ENCODE assay signal across 8 cellular contexts in genomic region chr11:5683636-5684387, GRCh38. TPM values are rescaled to one million over a fixed set of nuclear protein-coding genes. Genes with fewer than 3 reads are reported as not detected.
DNase-seq lines count a peak whose midpoint lies in the region; ATAC-seq and TF ChIP-seq lines count a peak whose summit lies in the region.
"Not testable (repeated sequence)": the region's sequence is repeated elsewhere in the genome, so short reads cannot be mapped to it uniquely, and the experiment has no call there.

No MANE protein-coding gene starts in this region.

- TF ChIP-seq POLR2A in ovary (IDR thresholded peaks at IDR 0.05) = not testable (repeated sequence)

- peak overlapping the region; percentile 52 for H3K9ac ChIP-seq in SU-DHL-6 (ENCODE audit: low read length)

- DNase-seq in BE2C; HFF-Myc (ENCODE audit: extremely low read depth, low read depth); ovary: not testable (repeated sequence)
- DNase-seq in activated gamma-delta T cell treated with Interleukin-2 at 50 U/mL for 16 hours = peak; percentile 12
- peak; percentile 46 to 54 (median 46) for DNase-seq in immature natural killer cell
- DNase-seq in stimulated activated naive CD8-positive, alpha-beta T cell treated with anti-CD3 and anti-CD28 coated beads, Interleukin-15, amount 100 ng/mL, for 72 hours = peak; percentile 58 to 67

- H3K9me2 ChIP-seq in SU-DHL-6 (replicated peaks; ENCODE audit: insufficient read depth, low read length) = not testable (repeated sequence)

- H2AFZ ChIP-seq in SU-DHL-6 (ENCODE audit: low read depth, low read length, severe bottlenecking) = peak overlapping the region; percentile 97

- not testable (repeated sequence) for H3K4me1 ChIP-seq in BE2C; ectodermal cell (ENCODE audit: control insufficient read depth, insufficient read depth, low read length); ovary (ENCODE audit: insufficient read depth)

- peak overlapping the region; percentile 59 for H3K4me2 ChIP-seq in SU-DHL-6 (ENCODE audit: low read depth, low read length, poor library complexity, severe bottlenecking)

- intact Hi-C loops in ovary (cut with DNase I) = loop anchor here in 1 of 4 donors (10.0 kb wide), 1 partner anchor 89 kb away; the partner anchor contains the start of gene TRIM6

- H3K4me3 ChIP-seq in BE2C (ENCODE audit: low read depth, low read length) (peak overlapping the region; percentile 57), HFF-Myc (replicated peaks; ENCODE audit: low read depth, low read length) (peak overlapping the region; percentile 49), SU-DHL-6 (ENCODE audit: insufficient read depth, low read length, poor library complexity, severe bottlenecking) (peak overlapping the region; percentile 60), ectodermal cell (ENCODE audit: insufficient read depth, low read depth, low read length) (peak overlapping the region; percentile 38), ovary (peak overlapping the region; percentile 49)

- not testable (repeated sequence) for ATAC-seq in stimulated activated naive CD8-positive, alpha-beta T cell treated with anti-CD3 and anti-CD28 coated beads, Interleukin-15, amount 100 ng/mL, for 72 hours

- not testable (repeated sequence) for H3K79me2 ChIP-seq in SU-DHL-6 (ENCODE audit: insufficient read depth, low read length)

- TF ChIP-seq EP300 in ovary (IDR thresholded peaks at IDR 0.05) = not testable (repeated sequence)

- H3K27me3 ChIP-seq in BE2C; SU-DHL-6 (ENCODE audit: low read length); ectodermal cell (ENCODE audit: control insufficient read depth, insufficient read depth, low read length, poor library complexity, severe bottlenecking); ovary: not testable (repeated sequence)

- H3K36me3 Mint-ChIP-seq in immature natural killer cell = peaks cover 13 to 16% (median 15%) of the 10 kb centered on the region in 3 donors

- peaks cover 6 to 12% (median 10%) of the 10 kb centered on the region in 3 donors for H3K27me3 Mint-ChIP-seq in immature natural killer cell (ENCODE audit: low read depth in 3 of 3)
- H3K27me3 Mint-ChIP-seq in stimulated activated naive CD8-positive, alpha-beta T cell treated with anti-CD3 and anti-CD28 coated beads, Interleukin-15, amount 100 ng/mL, for 72 hours = not testable (repeated sequence)

- H3F3A ChIP-seq in SU-DHL-6 (ENCODE audit: insufficient read depth) = peaks cover 16% of the 10 kb centered on the region

- not testable (repeated sequence) for H3K36me3 ChIP-seq in BE2C; SU-DHL-6 (ENCODE audit: low read length); ectodermal cell (ENCODE audit: control insufficient read depth, insufficient read depth, low read length); ovary

- H3K9me3 Mint-ChIP-seq in immature natural killer cell; stimulated activated naive CD8-positive, alpha-beta T cell treated with anti-CD3 and anti-CD28 coated beads, Interleukin-15, amount 100 ng/mL, for 72 hours: not testable (repeated sequence)

- H3K4me1 Mint-ChIP-seq in immature natural killer cell = peaks cover 35 to 71% of the 10 kb centered on the region in 2 donors
- peaks cover 60% of the 10 kb centered on the region for H3K4me1 Mint-ChIP-seq in stimulated activated naive CD8-positive, alpha-beta T cell treated with anti-CD3 and anti-CD28 coated beads, Interleukin-15, amount 100 ng/mL, for 72 hours

- not testable (repeated sequence) for H3K9me3 ChIP-seq in BE2C; SU-DHL-6 (ENCODE audit: insufficient read depth, low read length); ectodermal cell (ENCODE audit: control insufficient read depth, low read length); ovary

- H3K27ac Mint-ChIP-seq in immature natural killer cell = peak overlapping the region; percentile 98 to 100 (median 99)
- H3K27ac Mint-ChIP-seq in stimulated activated naive CD8-positive, alpha-beta T cell treated with anti-CD3 and anti-CD28 coated beads, Interleukin-15, amount 100 ng/mL, for 72 hours = peak overlapping the region; percentile 66 to 95

- H3K27ac ChIP-seq in SU-DHL-6 (ENCODE audit: low read depth, low read length) = peak overlapping the region; percentile 14
- peak overlapping the region; percentile 98 for H3K27ac ChIP-seq in ectodermal cell (ENCODE audit: insufficient read depth, low read depth, low read length, poor library complexity, severe bottlenecking)
- H3K27ac ChIP-seq in ovary = peak overlapping the region; percentile 87

- TF ChIP-seq CTCF in BE2C (IDR thresholded peaks at IDR 0.05; ENCODE audit: low read depth, low read length); HFF-Myc (IDR thresholded peaks at IDR 0.05; ENCODE audit: low read depth, low read length, missing control alignments); SU-DHL-6 (IDR thresholded peaks at IDR 0.05; ENCODE audit: insufficient read depth, low read length, poor library complexity, severe bottlenecking); ovary (IDR thresholded peaks at IDR 0.05): not testable (repeated sequence)

- H4K20me1 ChIP-seq in SU-DHL-6 (ENCODE audit: low read depth, low read length) = not testable (repeated sequence)

- WGBS in ectodermal cell, 2 experiments = 92% methylated on average over 14 to 15 of the region's 15 CpGs
- 26 to 42% (median 36%) methylated on average over 13 to 15 of the region's 15 CpGs for WGBS in ovary, 3 donors

- peak overlapping the region; percentile 95 to 99 (median 99) for H3K4me3 Mint-ChIP-seq in immature natural killer cell
- H3K4me3 Mint-ChIP-seq in stimulated activated naive CD8-positive, alpha-beta T cell treated with anti-CD3 and anti-CD28 coated beads, Interleukin-15, amount 100 ng/mL, for 72 hours = peak overlapping the region; percentile 84 to 92

RNA-seq across cellular contexts. Expression of gene TRIM5, which starts 1.1 kb away (rescaled TPM):
- 1.1 TPM for polyA plus RNA-seq in BE2C (2012; ENCODE audit: insufficient read depth, insufficient read length, low read depth)
- 32.0 TPM for polyA plus RNA-seq in ectodermal cell (2013, experiment 1 of 4)
- 32.5 TPM for polyA plus RNA-seq in ectodermal cell (2013, experiment 2 of 4)
- 22.4 TPM for polyA plus RNA-seq in ectodermal cell (2013, experiment 3 of 4)
- 24.3 TPM for polyA plus RNA-seq in ectodermal cell (2013, experiment 4 of 4)
- polyA plus RNA-seq in immature natural killer cell (10 to 100 TPM in 2 of 3 donors, 1 to 10 TPM in 1; 8.9 to 19.8 (median 14.6) TPM), ovary (10 to 100 TPM; 11.8 to 23.8 TPM)
- total RNA-seq in ovary = 10 to 100 TPM; 16.8 to 35.8 (median 24.9) TPM

RNA-seq across cellular contexts. Expression of gene TRIM22, which starts 5.8 kb away (rescaled TPM):
- not detected for polyA plus RNA-seq in BE2C (2012; ENCODE audit: insufficient read depth, insufficient read length, low read depth)
- polyA plus RNA-seq in ectodermal cell (2013, experiment 1 of 4) = 7.5 TPM
- 6.3 TPM for polyA plus RNA-seq in ectodermal cell (2013, experiment 2 of 4)
- polyA plus RNA-seq in ectodermal cell (2013, experiment 3 of 4) = 6.4 TPM
- polyA plus RNA-seq in ectodermal cell (2013, experiment 4 of 4) = 6.3 TPM
- polyA plus RNA-seq in immature natural killer cell = 100 to 1,000 TPM; 148 to 196 (median 166) TPM
- 10 to 100 TPM; 31.0 to 77.4 (median 68.5) TPM for total RNA-seq in ovary
- polyA plus RNA-seq in ovary = 10 to 100 TPM; 40.7 to 84.4 TPM

RNA-seq across cellular contexts. Expression of gene OR56B1, which starts 52.4 kb away (rescaled TPM):
- not detected for polyA plus RNA-seq in BE2C (2012; ENCODE audit: insufficient read depth, insufficient read length, low read depth)
- polyA plus RNA-seq in ectodermal cell (2013, experiment 1 of 4) = not detected
- not detected for polyA plus RNA-seq in ectodermal cell (2013, experiment 2 of 4)
- polyA plus RNA-seq in ectodermal cell (2013, experiment 3 of 4) = not detected
- polyA plus RNA-seq in ectodermal cell (2013, experiment 4 of 4) = not detected
- polyA plus RNA-seq in immature natural killer cell (under 1 TPM in 1 of 3 donors, not detected in 2; 0.28 TPM), ovary (not detected)
- under 1 TPM in 6 of 7 donors, not detected in 1; 0.17 to 0.43 (median 0.24) TPM for total RNA-seq in ovary

RNA-seq across cellular contexts. Expression of gene TRIM34, which starts 59.0 kb away (rescaled TPM):
- not detected for polyA plus RNA-seq in BE2C (2012; ENCODE audit: insufficient read depth, insufficient read length, low read depth)
- polyA plus RNA-seq in ectodermal cell (2013, experiment 1 of 4) = 2.5 TPM
- polyA plus RNA-seq in ectodermal cell (2013, experiment 2 of 4) = 2.5 TPM
- polyA plus RNA-seq in ectodermal cell (2013, experiment 3 of 4) = 2.7 TPM
- 2.9 TPM for polyA plus RNA-seq in ectodermal cell (2013, experiment 4 of 4)
- polyA plus RNA-seq in immature natural killer cell = 10 to 100 TPM; 13.6 to 37.6 (median 18.8) TPM
- 1 to 10 TPM; 4.7 to 8.8 (median 6.1) TPM for total RNA-seq in ovary
- 10 to 100 TPM in 1 of 2 donors, 1 to 10 TPM in 1; 7.2 to 16.6 TPM for polyA plus RNA-seq in ovary

Comparison
In these comparisons a context has a peak if more than half of its experiments do, and no peak if none do; other contexts are left out.
1. H3K27ac ChIP-seq: peak in every context shown above with its lines; median percentile 98 in ectodermal cell; 87 in ovary; 14 in SU-DHL-6.